In genomic region chr4:128512767-128513322, GRCh38 we compare ENCODE assay signal across 1 cellular context.
TF ChIP-seq lines count a peak whose summit lies in the region.

No MANE protein-coding gene starts in this region.

TF ChIP-seq in endothelial cell of umbilical vein, 7 proteins besides CTCF, POLR2A, EP300 and RAD21 (continued from another document):
- no peak for TF ChIP-seq GATA2 (IDR thresholded peaks at IDR 0.05; ENCODE audit: insufficient read depth, insufficient read length, low read depth, low read length)
- no peak for TF ChIP-seq JUN (IDR thresholded peaks at IDR 0.05; ENCODE audit: borderline replicate concordance, insufficient read depth, insufficient read length, low read depth)
- no peak for TF ChIP-seq FOS (IDR thresholded peaks at IDR 0.05; ENCODE audit: borderline replicate concordance, insufficient read depth, low read length)
